In the genomic region with DNA sequence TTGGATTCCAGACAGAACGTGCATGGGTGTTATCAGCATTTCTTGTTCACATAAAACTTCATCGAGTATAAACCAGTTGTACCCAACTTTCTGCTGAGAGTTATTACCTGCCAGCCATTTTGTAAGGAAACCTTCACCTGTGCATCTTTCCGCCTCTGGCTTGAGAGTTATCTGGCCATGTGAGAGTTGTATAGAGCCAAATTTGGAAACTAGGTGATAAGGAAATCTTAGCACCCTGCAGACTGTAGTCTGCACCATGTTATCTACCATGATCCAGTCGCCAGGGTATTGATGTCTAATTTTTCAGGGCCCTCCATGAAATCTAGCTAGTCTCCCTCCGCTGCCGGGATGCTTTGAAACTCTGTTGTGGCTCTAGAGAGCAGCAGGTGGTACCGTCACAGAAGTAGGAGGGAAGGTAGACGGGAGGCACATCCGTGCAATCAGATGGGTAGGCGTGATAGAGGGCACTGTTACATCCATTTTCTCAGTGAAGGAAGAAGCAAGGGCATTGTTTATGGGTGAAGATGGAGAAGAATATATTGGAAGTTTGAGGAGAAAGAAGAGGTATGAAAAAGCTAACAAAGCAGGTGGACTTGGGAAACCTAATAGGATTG, we compare ENCODE assay signal across 9 cellular contexts. TPM values are rescaled to one million over a fixed set of nuclear protein-coding genes. Genes with fewer than 3 reads are reported as not detected.
A peak's percentile ranks its signal among the peaks of the same experiment; 100 is the strongest.
DNase-seq lines count a peak whose midpoint lies in the region; ATAC-seq, FAIRE-seq and TF ChIP-seq lines count a peak whose summit lies in the region.
"Had no signal": no experiment of that assay in that cellular context is flagged by ENCODE, and none has a peak within 500 bp of the region (broad histone marks: within the 10 kb centered on the region; RNA-seq: fewer than 3 reads in every experiment).

No MANE protein-coding gene starts in this region.

- peak overlapping the region; percentile 91 for H3K9ac ChIP-seq in skeletal muscle satellite cell (ENCODE audit: low read depth, low read length)

- no peaks in the 10 kb centered on the region for H3K27me3 Mint-ChIP-seq in activated T-helper 2 cell treated with anti-CD3 and anti-CD28 coated beads, Interferon-gamma antibody, Interleukin-2, Interleukin-4, amounts not matched to agents 10 μg/mL and 5 μg/mL and 100 μg/mL, durations not matched to agents 14 hours and 24 hours and 36 hours (ENCODE audit: low read depth)

- peak overlapping the region; percentile 84 for H3K4me2 ChIP-seq in skeletal muscle satellite cell (ENCODE audit: low read length)

- DNase-seq in RPMI8226 (peak; percentile 7), COR-L47 (lab: John Stamatoyannopoulos, UW) (no peak), urothelium cell line (ENCODE audit: low spot score) (no peak)
- no peak for DNase-seq in activated T-helper 2 cell treated with anti-CD3 and anti-CD28 coated beads, Interferon-gamma antibody, Interleukin-2, Interleukin-4, amounts not matched to agents 10 μg/mL and 5 μg/mL and 100 μg/mL, durations not matched to agents 14 hours and 24 hours and 36 hours (ENCODE audit: low spot score)

- H3K9me3 ChIP-seq in gastroesophageal sphincter (no peaks in the 10 kb centered on the region), skeletal muscle satellite cell (replicated peaks; ENCODE audit: low read length) (no peaks in the 10 kb centered on the region)

- H3K36me3 ChIP-seq in gastroesophageal sphincter (peaks cover 0 to 26% of the 10 kb centered on the region in 2 donors), skeletal muscle satellite cell (ENCODE audit: insufficient read depth, low read length) (peaks cover 12% of the 10 kb centered on the region)

- FAIRE-seq in urothelium cell line (lab: Jason Lieb, UNC): no peak
- FAIRE-seq: frontal cortex had no signal

- ATAC-seq in gastroesophageal sphincter: no peak
- ATAC-seq in GM21447 (IDR thresholded peaks at IDR 0.05; ENCODE audit: unreplicated experiment): no peak

- H3K4me1 Mint-ChIP-seq in activated T-helper 2 cell treated with anti-CD3 and anti-CD28 coated beads, Interferon-gamma antibody, Interleukin-2, Interleukin-4, amounts not matched to agents 10 μg/mL and 5 μg/mL and 100 μg/mL, durations not matched to agents 14 hours and 24 hours and 36 hours (ENCODE audit: low read depth): peaks cover 4% of the 10 kb centered on the region

- H3K27ac Mint-ChIP-seq in activated T-helper 2 cell treated with anti-CD3 and anti-CD28 coated beads, Interferon-gamma antibody, Interleukin-2, Interleukin-4, amounts not matched to agents 10 μg/mL and 5 μg/mL and 100 μg/mL, durations not matched to agents 14 hours and 24 hours and 36 hours: no peak overlapping the region

- 67 to 70% methylated on average over 3 to 10 of the region's 10 CpGs for WGBS in gastroesophageal sphincter (ENCODE audit: low coverage in 1 of 2), 2 donors

- TF ChIP-seq EP300 in gastroesophageal sphincter (IDR thresholded peaks at IDR 0.05): no peak

- H3K36me3 Mint-ChIP-seq in activated T-helper 2 cell treated with anti-CD3 and anti-CD28 coated beads, Interferon-gamma antibody, Interleukin-2, Interleukin-4, amounts not matched to agents 10 μg/mL and 5 μg/mL and 100 μg/mL, durations not matched to agents 14 hours and 24 hours and 36 hours (ENCODE audit: low read depth): peaks cover 20% of the 10 kb centered on the region

- H3K4me1 ChIP-seq in gastroesophageal sphincter (peaks cover 0 to 32% (median 0%) of the 10 kb centered on the region in 3 donors), skeletal muscle satellite cell (ENCODE audit: control insufficient read depth, insufficient read depth, low read length) (peaks cover 13% of the 10 kb centered on the region)

- H3K27ac ChIP-seq in gastroesophageal sphincter: peak overlapping the region in 2 of 4 donors; percentile 78 to 85

- intact Hi-C loops in activated T-helper 2 cell treated with anti-CD3 and anti-CD28 coated beads, Interferon-gamma antibody, Interleukin-2, Interleukin-4, amounts not matched to agents 10 μg/mL and 5 μg/mL and 100 μg/mL, durations not matched to agents 14 hours and 24 hours and 36 hours (cut with micrococcal nuclease): loop anchor here (5.0 kb wide), 2 partner anchors 46 to 906 kb away; no protein-coding TSS in a partner anchor

- no peak for TF ChIP-seq POLR2A in gastroesophageal sphincter (IDR thresholded peaks at IDR 0.05)

- no peak overlapping the region for H3K4me3 Mint-ChIP-seq in activated T-helper 2 cell treated with anti-CD3 and anti-CD28 coated beads, Interferon-gamma antibody, Interleukin-2, Interleukin-4, amounts not matched to agents 10 μg/mL and 5 μg/mL and 100 μg/mL, durations not matched to agents 14 hours and 24 hours and 36 hours (ENCODE audit: low read depth)

- no peaks in the 10 kb centered on the region for H3K27me3 ChIP-seq in gastroesophageal sphincter
- no peaks in the 10 kb centered on the region for H3K27me3 ChIP-seq in skeletal muscle satellite cell (ENCODE audit: control insufficient read depth, insufficient read depth, low read length)

- TF ChIP-seq CTCF in gastroesophageal sphincter (IDR thresholded peaks at IDR 0.05): no peak

- H3K9me3 Mint-ChIP-seq in activated T-helper 2 cell treated with anti-CD3 and anti-CD28 coated beads, Interferon-gamma antibody, Interleukin-2, Interleukin-4, amounts not matched to agents 10 μg/mL and 5 μg/mL and 100 μg/mL, durations not matched to agents 14 hours and 24 hours and 36 hours: no peaks in the 10 kb centered on the region

- H3K4me3 ChIP-seq in GM08714 (ENCODE audit: low read length): peak overlapping the region; percentile 92
- peak overlapping the region; percentile 45 to 63 for H3K4me3 ChIP-seq in gastroesophageal sphincter
- H3K4me3 ChIP-seq in skeletal muscle satellite cell (ENCODE audit: low read length): peak overlapping the region; percentile 99

RNA-seq across cellular contexts. Expression of a gene that starts 1.2 kb away (rescaled TPM):
- total RNA-seq in gastroesophageal sphincter: 10 to 100 TPM; 14.7 to 39.7 (median 20.5) TPM
- 23.6 and 24.3 TPM in 2 replicates for total RNA-seq in skeletal muscle satellite cell (2012; rRNA removed)
- total RNA-seq in activated T-helper 2 cell treated with anti-CD3 and anti-CD28 coated beads, Interferon-gamma antibody, Interleukin-2, Interleukin-4, amounts not matched to agents 10 μg/mL and 5 μg/mL and 100 μg/mL, durations not matched to agents 14 hours and 24 hours and 36 hours: 39.5 and 40.9 TPM in 2 replicates
